8 cellular contexts compared by ENCODE assay signal in genomic region chr1:32337855-32338636, GRCh38. TPM values are rescaled to one million over a fixed set of nuclear protein-coding genes. Genes with fewer than 3 reads are reported as not detected.
DNase-seq lines count a peak whose midpoint lies in the region; ATAC-seq and TF ChIP-seq lines count a peak whose summit lies in the region.

No MANE protein-coding gene starts in this region.

- POLR2A ChIA-PET in activated naive CD8-positive, alpha-beta T cell treated with anti-CD3 and anti-CD28 coated beads, Interleukin-2, amount 10 ng/mL, durations not matched to agents 7 days and 5 days (lab: Charles Lee), result interaction anchor here (0.7 to 3.8 kb wide), 5 partner anchors 7 to 88 kb away, joined by 3 to 33 read pairs (median 14); partner anchors contain the start of genes HDAC1 and LCK

- peaks cover 7% of the 10 kb centered on the region for H3K27me3 Mint-ChIP-seq in activated naive CD8-positive, alpha-beta T cell treated with anti-CD3 and anti-CD28 coated beads, Interleukin-2, amount 10 ng/mL, durations not matched to agents 7 days and 5 days
- peaks cover 2% of the 10 kb centered on the region for H3K27me3 Mint-ChIP-seq in mesothelial cell of epicardium (ENCODE audit: low read depth)

- H3K4me1 ChIP-seq in KMS-11 (ENCODE audit: low read depth, poor library complexity, severe bottlenecking) (peaks cover 63% of the 10 kb centered on the region), ascending aorta (peaks cover 10 to 13% of the 10 kb centered on the region in 2 donors)

- ATAC-seq in activated naive CD8-positive, alpha-beta T cell treated with anti-CD3 and anti-CD28 coated beads, Interleukin-2, amount 10 ng/mL, durations not matched to agents 7 days and 5 days (ENCODE audit: low read depth), result no peak
- no peak for ATAC-seq in GM21737 (IDR thresholded peaks at IDR 0.05; ENCODE audit: unreplicated experiment)

- H3K4me1 Mint-ChIP-seq in activated naive CD8-positive, alpha-beta T cell treated with anti-CD3 and anti-CD28 coated beads, Interleukin-2, amount 10 ng/mL, durations not matched to agents 7 days and 5 days, result peaks cover 27% of the 10 kb centered on the region
- peaks cover 18% of the 10 kb centered on the region for H3K4me1 Mint-ChIP-seq in mesothelial cell of epicardium

- H3K36me3 Mint-ChIP-seq in activated naive CD8-positive, alpha-beta T cell treated with anti-CD3 and anti-CD28 coated beads, Interleukin-2, amount 10 ng/mL, durations not matched to agents 7 days and 5 days, result peaks cover 2% of the 10 kb centered on the region
- peaks cover 8% of the 10 kb centered on the region for H3K36me3 Mint-ChIP-seq in mesothelial cell of epicardium

- intact Hi-C loops in ascending aorta (cut with DNase I), result no loop called here

- DNase-seq in C1 segment of cervical spinal cord (lab: John Stamatoyannopoulos, UW) (peak in 13 of 14 donors; percentile 19 to 87 (median 80)), mesothelial cell of epicardium (ENCODE audit: low spot score in 2 of 2, unreplicated experiment in 2 of 2) (no peak), ascending aorta (ENCODE audit: low spot score in 2 of 2) (no peak), NCI-H2029 treated with DMSO at 0.1 percent for 48 hours (lab: John Stamatoyannopoulos, UW) (no peak)
- no peak for DNase-seq in activated naive CD8-positive, alpha-beta T cell treated with anti-CD3 and anti-CD28 coated beads, Interleukin-2, amount 10 ng/mL, durations not matched to agents 7 days and 5 days
- DNase-seq in stimulated activated CD4-positive, alpha-beta T cell treated with anti-CD3 and anti-CD28 coated beads, Interleukin-2, amount 100 ng/mL, for 24 hours, result no peak

- no peaks in the 10 kb centered on the region for H3K79me2 ChIP-seq in KMS-11 (ENCODE audit: insufficient read depth, low read depth)

- no peaks in the 10 kb centered on the region for H3K9me3 Mint-ChIP-seq in activated naive CD8-positive, alpha-beta T cell treated with anti-CD3 and anti-CD28 coated beads, Interleukin-2, amount 10 ng/mL, durations not matched to agents 7 days and 5 days
- H3K9me3 Mint-ChIP-seq in mesothelial cell of epicardium, result no peaks in the 10 kb centered on the region

- 0 out of 2 replicates have a peak overlapping the region, but pooled peaks have one; percentile 6 for H2AFZ ChIP-seq in KMS-11 (ENCODE audit: low read depth)

- no peak for TF ChIP-seq CTCF in KMS-11 (conservative IDR thresholded peaks at IDR 0.05; ENCODE audit: low read depth, low read length)
- TF ChIP-seq CTCF in mesothelial cell of epicardium (IDR thresholded peaks at IDR 0.05; ENCODE audit: unreplicated experiment), result no peak
- TF ChIP-seq CTCF in ascending aorta (IDR thresholded peaks at IDR 0.05), result no peak

- H3K27ac ChIP-seq in KMS-11, result peak overlapping the region; percentile 26; the same call in 1 of the 2 replicates
- H3K27ac ChIP-seq in ascending aorta, result no peak overlapping the region

- H3K36me3 ChIP-seq in KMS-11 (ENCODE audit: insufficient read depth) (no peaks in the 10 kb centered on the region), ascending aorta (no peaks in the 10 kb centered on the region)

- H3K27ac Mint-ChIP-seq in activated naive CD8-positive, alpha-beta T cell treated with anti-CD3 and anti-CD28 coated beads, Interleukin-2, amount 10 ng/mL, durations not matched to agents 7 days and 5 days, result peak overlapping the region; percentile 68
- no peak overlapping the region for H3K27ac Mint-ChIP-seq in mesothelial cell of epicardium

- H3K4me3 ChIP-seq in KMS-11 (IDR thresholded peaks at IDR 0.05; ENCODE audit: insufficient read depth, low read depth, low read length) (no peak overlapping the region), ascending aorta (no peak overlapping the region)

- H3K27me3 ChIP-seq in KMS-11 (ENCODE audit: insufficient read depth, low read depth) (no peaks in the 10 kb centered on the region), ascending aorta (no peaks in the 10 kb centered on the region)

- no peaks in the 10 kb centered on the region for H3K9me3 ChIP-seq in ascending aorta

- H3K4me3 Mint-ChIP-seq in activated naive CD8-positive, alpha-beta T cell treated with anti-CD3 and anti-CD28 coated beads, Interleukin-2, amount 10 ng/mL, durations not matched to agents 7 days and 5 days, result peak overlapping the region; percentile 54
- peak overlapping the region; percentile 7 for H3K4me3 Mint-ChIP-seq in mesothelial cell of epicardium

- H3K4me2 ChIP-seq in KMS-11, result peak overlapping the region; percentile 92

- H3K9ac ChIP-seq in KMS-11, result no peak overlapping the region

- H4K20me1 ChIP-seq in KMS-11 (ENCODE audit: insufficient read depth), result no peaks in the 10 kb centered on the region

RNA-seq across cellular contexts. Expression of gene MARCKSL1, which starts 2.0 kb away (rescaled TPM):
- 10 to 100 TPM; 21.7 to 22.0 TPM for total RNA-seq in activated naive CD8-positive, alpha-beta T cell treated with anti-CD3 and anti-CD28 coated beads, Interleukin-2, amount 10 ng/mL, durations not matched to agents 7 days and 5 days
- total RNA-seq in mesothelial cell of epicardium (487 to 496 TPM (median 495 TPM) in 3 replicates), ascending aorta (21.8 TPM)

RNA-seq across cellular contexts. Expression of gene FAM229A, which starts 24.2 kb away (rescaled TPM):
- total RNA-seq in activated naive CD8-positive, alpha-beta T cell treated with anti-CD3 and anti-CD28 coated beads, Interleukin-2, amount 10 ng/mL, durations not matched to agents 7 days and 5 days, result 10 to 100 TPM; 17.4 to 17.6 TPM
- total RNA-seq in mesothelial cell of epicardium (12.5 to 12.9 TPM (median 12.5 TPM) in 3 replicates), ascending aorta (12.2 TPM)

RNA-seq across cellular contexts. Expression of gene TSSK3, which starts 24.3 kb away (rescaled TPM):
- total RNA-seq in activated naive CD8-positive, alpha-beta T cell treated with anti-CD3 and anti-CD28 coated beads, Interleukin-2, amount 10 ng/mL, durations not matched to agents 7 days and 5 days, result 1 to 10 TPM in 1 of 2 experiments, under 1 TPM in 1; 0.51 to 1.6 TPM
- 6.6 to 8.1 TPM (median 7.8 TPM) in 3 replicates for total RNA-seq in mesothelial cell of epicardium
- 4.8 TPM for total RNA-seq in ascending aorta

RNA-seq across cellular contexts. Expression of gene HDAC1, which starts 46.2 kb away (rescaled TPM):
- 100 to 1,000 TPM; 195 to 197 TPM for total RNA-seq in activated naive CD8-positive, alpha-beta T cell treated with anti-CD3 and anti-CD28 coated beads, Interleukin-2, amount 10 ng/mL, durations not matched to agents 7 days and 5 days
- 122 to 131 TPM (median 127 TPM) in 3 replicates for total RNA-seq in mesothelial cell of epicardium
- 75.0 TPM for total RNA-seq in ascending aorta

RNA-seq across cellular contexts. Expression of gene BSDC1, which starts 56.2 kb away (rescaled TPM):
- 10 to 100 TPM; 58.0 to 63.2 TPM for total RNA-seq in activated naive CD8-positive, alpha-beta T cell treated with anti-CD3 and anti-CD28 coated beads, Interleukin-2, amount 10 ng/mL, durations not matched to agents 7 days and 5 days
- total RNA-seq in mesothelial cell of epicardium (73.4 to 74.8 TPM (median 74.6 TPM) in 3 replicates), ascending aorta (56.1 TPM)

Comparison
In these comparisons a context has a peak if more than half of its experiments do, and no peak if none do; other contexts are left out.
1. DNase-seq: peak in C1 segment of cervical spinal cord (13 of 14); none in activated naive CD8-positive, alpha-beta T cell treated with anti-CD3 and anti-CD28 coated beads, Interleukin-2, amount 10 ng/mL, durations not matched to agents 7 days and 5 days (single experiment), mesothelial cell of epicardium (0 of 2), ascending aorta (0 of 2), NCI-H2029 treated with DMSO at 0.1 percent for 48 hours (single experiment) and stimulated activated CD4-positive, alpha-beta T cell treated with anti-CD3 and anti-CD28 coated beads, Interleukin-2, amount 100 ng/mL, for 24 hours (0 of 2).
2. RNA of gene MARCKSL1, which starts 2.0 kb away (total RNA-seq): 487 to 496 TPM in mesothelial cell of epicardium; 21.7 to 22.0 TPM in activated naive CD8-positive, alpha-beta T cell treated with anti-CD3 and anti-CD28 coated beads, Interleukin-2, amount 10 ng/mL, durations not matched to agents 7 days and 5 days and 21.8 TPM in ascending aorta (single experiment); every median in the first group is over 10 times any median in the second.